ENCODE assay signal across 9 cellular contexts in genomic region chr10:62735464-62736188, GRCh38.
DNase-seq lines count a peak whose midpoint lies in the region; ATAC-seq lines count a peak whose summit lies in the region.
"Had no signal": no experiment of that assay in that cellular context is flagged by ENCODE, and none has a peak within 500 bp of the region (broad histone marks: within the 10 kb centered on the region; RNA-seq: fewer than 3 reads in every experiment).

No MANE protein-coding gene starts in this region.

- no peaks in the 10 kb centered on the region for H3K27me3 ChIP-seq in MG63

- H3K4me3 ChIP-seq in MG63, result no peak overlapping the region
- H3K4me3 ChIP-seq: lung had no signal

- H3K36me3 ChIP-seq in MG63, result no peaks in the 10 kb centered on the region

- ATAC-seq in GM18870 (IDR thresholded peaks at IDR 0.05; ENCODE audit: unreplicated experiment), result peak; percentile 52

- no peaks in the 10 kb centered on the region for H3K9me3 ChIP-seq in MG63

- DNase-seq in HCEC 1CT (peak; percentile 67), MG63 (peak; percentile 53), myocyte (ENCODE audit: low read depth) (peak; percentile 34), NCI-H345 treated with DMSO at 0.1 percent for 48 hours (lab: John Stamatoyannopoulos, UW; ENCODE audit: unreplicated experiment) (no peak), UCSD-AML1 (lab: John Stamatoyannopoulos, UW; ENCODE audit: unreplicated experiment) (no peak), cortex of kidney (lab: John Stamatoyannopoulos, UW) (no peak)
- DNase-seq: activated effector memory CD4-positive, alpha-beta T cell treated with anti-CD3 and anti-CD28 coated beads, Interleukin-2, amount 50 U/mL, for 16 hours had no signal

Comparison
In these comparisons a context has a peak if more than half of its experiments do, and no peak if none do; other contexts are left out.
1. DNase-seq: peak in HCEC 1CT (single experiment), MG63 (single experiment) and myocyte (single experiment); none in NCI-H345 treated with DMSO at 0.1 percent for 48 hours (single experiment), UCSD-AML1 (single experiment) and cortex of kidney (single experiment).